ENCODE assay signal across 21 cellular contexts in genomic region chr7:116290740-116291139, GRCh38.
DNase-seq lines count a peak whose midpoint lies in the region; ATAC-seq and TF ChIP-seq lines count a peak whose summit lies in the region.
"Had no signal": no experiment of that assay in that cellular context is flagged by ENCODE, and none has a peak within 500 bp of the region (broad histone marks: within the 10 kb centered on the region; RNA-seq: fewer than 3 reads in every experiment).

No MANE protein-coding gene starts in this region.

- POLR2A ChIA-PET in BJ (lab: Charles Lee): no interaction called here

- H3K9me3 ChIP-seq in endodermal cell (ENCODE audit: control insufficient read depth, low read length): no peaks in the 10 kb centered on the region
- H3K9me3 ChIP-seq in gastrocnemius medialis: no peaks in the 10 kb centered on the region
- no peaks in the 10 kb centered on the region for H3K9me3 ChIP-seq in SJCRH30 (replicated peaks)
- H3K9me3 ChIP-seq: transverse colon had no signal

- intact Hi-C loops in gastrocnemius medialis (cut with DNase I; ENCODE audit: low total_unique reads): no loop called here

- peak; percentile 49 for ATAC-seq in left lobe of liver
- no peak for ATAC-seq in gastrocnemius medialis
- ATAC-seq: K562, natural killer cell had no signal

- TF ChIP-seq POLR2A in gastrocnemius medialis (IDR thresholded peaks at IDR 0.05): no peak

- no peak for DNase-seq in BJ (ENCODE audit: low read depth)
- peak; percentile 10 for DNase-seq in HT-29 (ENCODE audit: low spot score)
- DNase-seq in endodermal cell: peak; percentile 68
- no peak for DNase-seq in left lobe of liver (ENCODE audit: low spot score)
- DNase-seq in gastrocnemius medialis: no peak
- DNase-seq in NCI-H187 treated with DMSO at 0.1 percent for 48 hours (lab: John Stamatoyannopoulos, UW): no peak
- no peak for DNase-seq in SJCRH30
- DNase-seq in anterior cingulate cortex (lab: John Stamatoyannopoulos, UW): no peak
- DNase-seq: activated naive CD8-positive, alpha-beta T cell treated with anti-CD3 and anti-CD28 coated beads for 36 hours; activated T-cell treated with anti-CD3 and anti-CD28 coated beads, Interleukin-2, amount 50 U/mL, for 48 hours; DND-41; kidney; natural killer cell; NCI-H1694 treated with DMSO at 0.1 percent for 48 hours; NCI-H226; T-helper 9 cell; transverse colon had no signal

- no peaks in the 10 kb centered on the region for H3K36me3 Mint-ChIP-seq in endodermal cell (ENCODE audit: low read depth)
- H3K36me3 Mint-ChIP-seq: activated naive CD8-positive, alpha-beta T cell treated with anti-CD3 and anti-CD28 coated beads for 36 hours; brain had no signal

- H3K4me3 ChIP-seq in BJ (ENCODE audit: low read depth, low read length) (no peak overlapping the region), endodermal cell (ENCODE audit: low read length) (no peak overlapping the region), gastrocnemius medialis (no peak overlapping the region), SJCRH30 (no peak overlapping the region)
- H3K4me3 ChIP-seq: K562, skin epidermis, transverse colon had no signal

- in situ Hi-C loops in gastrocnemius medialis (cut with MboI; ENCODE audit: low sequenced_read_pairs in 4 of 4): no loop called here

- no peak overlapping the region for H3K4me3 Mint-ChIP-seq in endodermal cell
- H3K4me3 Mint-ChIP-seq: activated naive CD8-positive, alpha-beta T cell treated with anti-CD3 and anti-CD28 coated beads for 36 hours; brain; natural killer cell; stimulated activated naive CD8-positive, alpha-beta T cell treated with anti-CD3 and anti-CD28 coated beads, Interleukin-15, Interleukin-2, amounts not matched to agents 100 ng/mL and 50 ng/mL, for 24 hours had no signal

- H3K27me3 Mint-ChIP-seq in endodermal cell (ENCODE audit: insufficient read depth): no peaks in the 10 kb centered on the region

- no peaks in the 10 kb centered on the region for H3K36me3 ChIP-seq in BJ (ENCODE audit: control insufficient read depth, insufficient read depth, low read length)
- H3K36me3 ChIP-seq in endodermal cell (ENCODE audit: control insufficient read depth, insufficient read depth, low read length): no peaks in the 10 kb centered on the region
- H3K36me3 ChIP-seq in gastrocnemius medialis: no peaks in the 10 kb centered on the region
- no peaks in the 10 kb centered on the region for H3K36me3 ChIP-seq in SJCRH30
- H3K36me3 ChIP-seq: transverse colon had no signal

- H3K9me3 Mint-ChIP-seq in endodermal cell: peaks cover 3% of the 10 kb centered on the region

- H3K27me3 ChIP-seq in BJ (ENCODE audit: control insufficient read depth, insufficient read depth, low read length) (no peaks in the 10 kb centered on the region), endodermal cell (ENCODE audit: control insufficient read depth, insufficient read depth, low read length, poor library complexity, severe bottlenecking) (no peaks in the 10 kb centered on the region), gastrocnemius medialis (no peaks in the 10 kb centered on the region), SJCRH30 (no peaks in the 10 kb centered on the region)
- H3K27me3 ChIP-seq: transverse colon had no signal

- H3K4me1 ChIP-seq in endodermal cell (ENCODE audit: control insufficient read depth, insufficient read depth, low read length) (no peaks in the 10 kb centered on the region), gastrocnemius medialis (no peaks in the 10 kb centered on the region), SJCRH30 (no peaks in the 10 kb centered on the region)

- H3K4me1 Mint-ChIP-seq in endodermal cell: no peaks in the 10 kb centered on the region
- H3K4me1 Mint-ChIP-seq: activated naive CD8-positive, alpha-beta T cell treated with anti-CD3 and anti-CD28 coated beads for 36 hours; natural killer cell had no signal

- no peak overlapping the region for H3K9ac ChIP-seq in endodermal cell (ENCODE audit: extremely low read depth, low read length, poor library complexity, severe bottlenecking)

- H3K27ac Mint-ChIP-seq in endodermal cell: peak overlapping the region; percentile 61
- H3K27ac Mint-ChIP-seq: activated naive CD8-positive, alpha-beta T cell treated with anti-CD3 and anti-CD28 coated beads for 36 hours; brain; natural killer cell; stimulated activated naive CD8-positive, alpha-beta T cell treated with anti-CD3 and anti-CD28 coated beads, Interleukin-15, Interleukin-2, amounts not matched to agents 100 ng/mL and 50 ng/mL, for 24 hours had no signal

- CTCF ChIA-PET in BJ (lab: Yijun Ruan, JAX): no interaction called here

- peak; percentile 24; the same call in 1 of the 2 replicates for TF ChIP-seq CTCF in BJ (IDR thresholded peaks at IDR 0.05; ENCODE audit: insufficient read depth, low read depth, low read length)
- TF ChIP-seq CTCF in endodermal cell (conservative IDR thresholded peaks at IDR 0.05): peak; percentile 61
- no peak for TF ChIP-seq CTCF in gastrocnemius medialis (IDR thresholded peaks at IDR 0.05 in 4 of 5, conservative IDR thresholded peaks at IDR 0.05 in 1 of 5)

- H3K27ac ChIP-seq in endodermal cell (ENCODE audit: low read depth, low read length) (no peak overlapping the region), gastrocnemius medialis (no peak overlapping the region), SJCRH30 (no peak overlapping the region)
- H3K27ac ChIP-seq: skin epidermis, transverse colon had no signal

Comparison
In these comparisons a context has a peak if more than half of its experiments do, and no peak if none do; other contexts are left out.
1. DNase-seq: peak in HT-29 (single experiment) and endodermal cell (single experiment); none in BJ (single experiment), left lobe of liver (single experiment), gastrocnemius medialis (0 of 2), NCI-H187 treated with DMSO at 0.1 percent for 48 hours (single experiment), SJCRH30 (0 of 2) and anterior cingulate cortex (0 of 58).
2. CTCF ChIP-seq: peak in BJ (single experiment) and endodermal cell (single experiment); none in gastrocnemius medialis (0 of 5).